31 cellular contexts compared by ENCODE assay signal in genomic region chr4:122968227-122968812, GRCh38. TPM values are rescaled to one million over a fixed set of nuclear protein-coding genes. Genes with fewer than 3 reads are reported as not detected.
DNase-seq lines count a peak whose midpoint lies in the region; ATAC-seq and TF ChIP-seq lines count a peak whose summit lies in the region.
"Had no signal": no experiment of that assay in that cellular context is flagged by ENCODE, and none has a peak within 500 bp of the region (broad histone marks: within the 10 kb centered on the region; RNA-seq: fewer than 3 reads in every experiment).

No MANE protein-coding gene starts in this region.

- no peak overlapping the region for H2BK15ac ChIP-seq in H9 (ENCODE audit: low read depth, low read length)

- H2BK5ac ChIP-seq in H9 (ENCODE audit: insufficient read length, low read length) = no peak overlapping the region

- H3K4me1 ChIP-seq in breast epithelium = no peaks in the 10 kb centered on the region
- H3K4me1 ChIP-seq in fibroblast of lung (ENCODE audit: control insufficient read depth, extremely low read depth, insufficient read depth, low read length) = peaks cover 6% of the 10 kb centered on the region
- H3K4me1 ChIP-seq in H9 (ENCODE audit: insufficient read depth, low read length) = no peaks in the 10 kb centered on the region
- no peaks in the 10 kb centered on the region for H3K4me1 ChIP-seq in CD8-positive, alpha-beta T cell (ENCODE audit: insufficient read depth, low read length)
- H3K4me1 ChIP-seq: ascending aorta, BLaER1, left lung, suprapubic skin had no signal

- H2AK5ac ChIP-seq in H9 (ENCODE audit: insufficient read length, low read length) = no peak overlapping the region

- H4K5ac ChIP-seq in H9 (ENCODE audit: insufficient read length, low read depth, low read length) = no peak overlapping the region

- no peaks in the 10 kb centered on the region for H3K23me2 ChIP-seq in H9 (ENCODE audit: insufficient read length, low read depth, low read length, poor library complexity, severe bottlenecking)

- DNase-seq in MCF 10A (ENCODE audit: unreplicated experiment) (peak; percentile 19), breast epithelium (ENCODE audit: low spot score in 2 of 2) (no peak), LoVo (ENCODE audit: low spot score) (peak; percentile 28), fibroblast of lung (ENCODE audit: low read depth in 2 of 2) (peak in 1 of 2 donors; percentile 7), WERI-Rb-1 (no peak), H9 (no peak)
- DNase-seq in CD8-positive, alpha-beta T cell = no peak
- DNase-seq: activated CD4-positive, alpha-beta T cell treated with anti-CD3 and anti-CD28 coated beads, Interleukin-2, amount 50 U/mL, for 4 hours; activated CD4-positive, CD25-positive, alpha-beta regulatory T cell; DND-41; foreskin melanocyte; immature natural killer cell; left lung; MM.1S; naive thymus-derived CD8-positive, alpha-beta T cell; NCI-H1436; NCI-H2107; NCI-H446; NCI-H82; occipital lobe; SHP77 treated with DMSO at 0.1 percent for 48 hours; stimulated activated CD4-positive, alpha-beta T cell treated with anti-CD3 and anti-CD28 coated beads, Interleukin-4, amount 100 ng/mL, for 1 hour had no signal

- no peak overlapping the region for H3K27ac ChIP-seq in breast epithelium
- no peak overlapping the region for H3K27ac ChIP-seq in fibroblast of lung (ENCODE audit: insufficient read depth, low read length)
- no peak overlapping the region for H3K27ac ChIP-seq in WERI-Rb-1
- no peak overlapping the region for H3K27ac ChIP-seq in H9 (ENCODE audit: insufficient read length, low read depth, low read length)
- no peak overlapping the region for H3K27ac ChIP-seq in CD8-positive, alpha-beta T cell (ENCODE audit: low read depth, low read length)
- H3K27ac ChIP-seq: ascending aorta, BLaER1, hepatocyte, left lung, suprapubic skin had no signal

- H2AFZ ChIP-seq in fibroblast of lung (ENCODE audit: low read length) = peak overlapping the region; percentile 44
- no peak overlapping the region for H2AFZ ChIP-seq in H9 (ENCODE audit: low read length)
- H2AFZ ChIP-seq: hepatocyte had no signal

- no peak overlapping the region for H2BK20ac ChIP-seq in H9 (ENCODE audit: low read depth, low read length, poor library complexity, severe bottlenecking)

- no peak overlapping the region for H4K91ac ChIP-seq in H9 (ENCODE audit: insufficient read length, low read depth, low read length)

- H4K20me1 ChIP-seq in fibroblast of lung (ENCODE audit: control insufficient read depth, extremely low read depth, insufficient read depth, low read length) = no peaks in the 10 kb centered on the region
- no peaks in the 10 kb centered on the region for H4K20me1 ChIP-seq in H9 (ENCODE audit: control insufficient read depth, insufficient read depth, insufficient read length)
- H4K20me1 ChIP-seq: BLaER1 had no signal

- H3K23ac ChIP-seq in H9 (ENCODE audit: insufficient read length, low read depth, low read length) = no peak overlapping the region

- H3K36me3 ChIP-seq in breast epithelium (no peaks in the 10 kb centered on the region), fibroblast of lung (ENCODE audit: control insufficient read depth, insufficient read depth, low read length) (no peaks in the 10 kb centered on the region), WERI-Rb-1 (peaks cover 3% of the 10 kb centered on the region)
- no peaks in the 10 kb centered on the region for H3K36me3 ChIP-seq in CD8-positive, alpha-beta T cell (ENCODE audit: insufficient read depth, low read length)
- H3K36me3 ChIP-seq: ascending aorta, BLaER1 had no signal

- no peak overlapping the region for H3K56ac ChIP-seq in H9 (ENCODE audit: insufficient read length, low read depth, low read length)

- H3K4ac ChIP-seq in H9 (ENCODE audit: low read depth, low read length) = no peak overlapping the region

- no peak overlapping the region for H3K18ac ChIP-seq in H9 (ENCODE audit: insufficient read length, low read depth, low read length)

- H3K4me3 Mint-ChIP-seq in MCF 10A (ENCODE audit: unreplicated experiment) (no peak overlapping the region), H9 (no peak overlapping the region)
- no peak overlapping the region for H3K4me3 Mint-ChIP-seq in CD8-positive, alpha-beta T cell
- H3K4me3 Mint-ChIP-seq: activated naive CD8-positive, alpha-beta T cell; activated T-helper 17 cell treated with anti-CD3 and anti-CD28 coated beads, Interleukin-2, amount 50 U/mL, for 72 hours; immature natural killer cell; mesothelial cell of epicardium; naive thymus-derived CD8-positive, alpha-beta T cell; stimulated activated memory B cell treated with anti-CD40 and anti-IgM and Interleukin-4, amounts not matched to agents 10 μg/mL and 1 μg/mL and 100 μg/mL, for 72 hours had no signal

- H4K8ac ChIP-seq in H9 (replicated peaks; ENCODE audit: insufficient read length, low read depth, low read length) = no peak overlapping the region

- no peak overlapping the region for H3T11ph ChIP-seq in H9 (ENCODE audit: low read length)

- H3K14ac ChIP-seq in H9 (ENCODE audit: insufficient read depth, low read length) = no peak overlapping the region

- BruUV-seq in MCF 10A (replicated peaks; lab: Mats Ljungman, UMichigan) = no TSS peak

- no peak for ATAC-seq in GM18511 (IDR thresholded peaks at IDR 0.05; ENCODE audit: unreplicated experiment)
- ATAC-seq in CD8-positive, alpha-beta T cell = no peak
- ATAC-seq: activated T-helper 17 cell treated with anti-CD3 and anti-CD28 coated beads, Interleukin-2, amount 50 U/mL, for 72 hours; left lung; naive thymus-derived CD8-positive, alpha-beta T cell; stimulated activated memory B cell treated with anti-CD40 and anti-IgM and Interleukin-4, amounts not matched to agents 10 μg/mL and 1 μg/mL and 100 μg/mL, for 72 hours had no signal

- CTCF ChIA-PET in MCF 10A (lab: Yijun Ruan, JAX) = interaction anchor here (1.0 kb wide), 1 partner anchor 9 kb away, joined by 3 read pairs; no protein-coding TSS in a partner anchor
- CTCF ChIA-PET in CD8-positive, alpha-beta T cell (lab: Charles Lee) = no interaction called here

- H3K4me1 Mint-ChIP-seq in MCF 10A (ENCODE audit: insufficient read depth, unreplicated experiment) (peaks cover 11% of the 10 kb centered on the region), H9 (peaks cover 9 to 13% of the 10 kb centered on the region in 2 experiments)
- peaks cover 4% of the 10 kb centered on the region for H3K4me1 Mint-ChIP-seq in CD8-positive, alpha-beta T cell (ENCODE audit: low read depth)
- H3K4me1 Mint-ChIP-seq: mesothelial cell of epicardium; stimulated activated memory B cell treated with anti-CD40 and anti-IgM and Interleukin-4, amounts not matched to agents 10 μg/mL and 1 μg/mL and 100 μg/mL, for 72 hours had no signal

- no CpG with 5 or more reads among the region's 6 CpGs for WGBS in H9 (ENCODE audit: extremely low coverage, insufficient read length, low lambda C conversion rate)

- POLR2A ChIA-PET in MCF 10A (lab: Yijun Ruan, JAX) = interaction anchor here (0.9 to 1.2 kb wide), 4 partner anchors 9 to 96 kb away, joined by 3 to 5 read pairs (median 3); no protein-coding TSS in a partner anchor
- POLR2A ChIA-PET in CD8-positive, alpha-beta T cell (lab: Charles Lee) = no interaction called here

- H3K9me3 Mint-ChIP-seq in MCF 10A (ENCODE audit: unreplicated experiment) (no peaks in the 10 kb centered on the region), H9 (no peaks in the 10 kb centered on the region)
- no peaks in the 10 kb centered on the region for H3K9me3 Mint-ChIP-seq in CD8-positive, alpha-beta T cell
- H3K9me3 Mint-ChIP-seq: activated T-helper 17 cell treated with anti-CD3 and anti-CD28 coated beads, Interleukin-2, amount 50 U/mL, for 72 hours; immature natural killer cell; mesothelial cell of epicardium; naive thymus-derived CD8-positive, alpha-beta T cell; stimulated activated memory B cell treated with anti-CD40 and anti-IgM and Interleukin-4, amounts not matched to agents 10 μg/mL and 1 μg/mL and 100 μg/mL, for 72 hours had no signal

- H3K9ac ChIP-seq in fibroblast of lung (ENCODE audit: insufficient read depth, low read length) (no peak overlapping the region), H9 (ENCODE audit: extremely low read depth, insufficient read length, low read length) (no peak overlapping the region)
- H3K9ac ChIP-seq: BLaER1 had no signal

- no peaks in the 10 kb centered on the region for H3K79me2 ChIP-seq in fibroblast of lung (ENCODE audit: control insufficient read depth, insufficient read depth, low read length)
- 0 out of 2 replicates have a peak, but pooled peaks cover 2% of the 10 kb centered on the region for H3K79me2 ChIP-seq in H9 (ENCODE audit: insufficient read depth, low read length)
- H3K79me2 ChIP-seq: hepatocyte had no signal

- H3K9me3 ChIP-seq in breast epithelium (no peaks in the 10 kb centered on the region), fibroblast of lung (ENCODE audit: control insufficient read depth, insufficient read depth, low read depth, low read length) (no peaks in the 10 kb centered on the region), WERI-Rb-1 (ENCODE audit: severe bottlenecking) (no peaks in the 10 kb centered on the region), H9 (ENCODE audit: control insufficient read depth, low read depth, low read length) (no peaks in the 10 kb centered on the region)
- H3K9me3 ChIP-seq in CD8-positive, alpha-beta T cell (ENCODE audit: low read length) = no peaks in the 10 kb centered on the region
- H3K9me3 ChIP-seq: ascending aorta, BLaER1, left lung, suprapubic skin had no signal

- no peak overlapping the region for H2BK12ac ChIP-seq in H9 (ENCODE audit: insufficient read length, low read depth, low read length)

- H3K27ac Mint-ChIP-seq in MCF 10A (ENCODE audit: low read depth, unreplicated experiment) = no peak overlapping the region
- peak overlapping the region in 1 of 3 experiments; percentile 54; a peak in 2 of 7 replicates for H3K27ac Mint-ChIP-seq in H9
- H3K27ac Mint-ChIP-seq in CD8-positive, alpha-beta T cell = no peak overlapping the region
- H3K27ac Mint-ChIP-seq: activated naive CD8-positive, alpha-beta T cell; activated T-helper 17 cell treated with anti-CD3 and anti-CD28 coated beads, Interleukin-2, amount 50 U/mL, for 72 hours; mesothelial cell of epicardium; stimulated activated memory B cell treated with anti-CD40 and anti-IgM and Interleukin-4, amounts not matched to agents 10 μg/mL and 1 μg/mL and 100 μg/mL, for 72 hours had no signal

- H3K36me3 Mint-ChIP-seq in MCF 10A (ENCODE audit: insufficient read depth, unreplicated experiment) = peaks cover under 1% of the 10 kb centered on the region
- peaks cover 3 to 9% (median 4%) of the 10 kb centered on the region in 3 experiments; a peak in 5 of 7 replicates for H3K36me3 Mint-ChIP-seq in H9 (ENCODE audit: insufficient read depth in 1 of 3, low read depth in 3 of 3)
- peaks cover 16% of the 10 kb centered on the region for H3K36me3 Mint-ChIP-seq in CD8-positive, alpha-beta T cell

- TF ChIP-seq POLR2A in breast epithelium (IDR thresholded peaks at IDR 0.05) = no peak

- intact Hi-C loops in MCF 10A (cut with micrococcal nuclease) = no loop called here
- intact Hi-C loops in breast epithelium (cut with DNase I; ENCODE audit: low total_unique reads) = no loop called here
- intact Hi-C loops in CD8-positive, alpha-beta T cell (cut with DNase I, micrococcal nuclease) = no loop called here

- TF ChIP-seq CTCF in MCF 10A (IDR thresholded peaks at IDR 0.05; ENCODE audit: unreplicated experiment) (no peak), breast epithelium (IDR thresholded peaks at IDR 0.05) (no peak), fibroblast of lung (conservative IDR thresholded peaks at IDR 0.05 in 1 of 2, IDR thresholded peaks at IDR 0.05 in 1 of 2; ENCODE audit: low read depth in 1 of 2, low read length in 2 of 2) (no peak), WERI-Rb-1 (IDR thresholded peaks at IDR 0.05; ENCODE audit: low read depth, low read length) (no peak), H9 (conservative IDR thresholded peaks at IDR 0.05) (no peak)
- TF ChIP-seq CTCF in CD8-positive, alpha-beta T cell (IDR thresholded peaks at IDR 0.05) = no peak

- H2BK120ac ChIP-seq in H9 (ENCODE audit: low read depth, low read length, poor library complexity, severe bottlenecking) = no peak overlapping the region

- H3K27me3 Mint-ChIP-seq in MCF 10A (ENCODE audit: insufficient read depth, unreplicated experiment) (no peaks in the 10 kb centered on the region), H9 (ENCODE audit: low read depth) (no peaks in the 10 kb centered on the region)
- H3K27me3 Mint-ChIP-seq in CD8-positive, alpha-beta T cell (ENCODE audit: low read depth) = no peaks in the 10 kb centered on the region
- H3K27me3 Mint-ChIP-seq: activated naive CD8-positive, alpha-beta T cell; activated T-helper 17 cell treated with anti-CD3 and anti-CD28 coated beads, Interleukin-2, amount 50 U/mL, for 72 hours; naive thymus-derived CD8-positive, alpha-beta T cell; stimulated activated memory B cell treated with anti-CD40 and anti-IgM and Interleukin-4, amounts not matched to agents 10 μg/mL and 1 μg/mL and 100 μg/mL, for 72 hours had no signal

- H3K4me3 ChIP-seq in breast epithelium (no peak overlapping the region), fibroblast of lung (replicated peaks in 1 of 4; ENCODE audit: control extremely low read depth in 1 of 4, insufficient read depth in 1 of 4, low read depth in 3 of 4, low read length in 4 of 4) (no peak overlapping the region), WERI-Rb-1 (ENCODE audit: low read depth, low read length) (no peak overlapping the region)
- H3K4me3 ChIP-seq in CD8-positive, alpha-beta T cell (ENCODE audit: low read depth, low read length) = no peak overlapping the region
- H3K4me3 ChIP-seq: ascending aorta, BLaER1, hepatocyte, left lung, suprapubic skin had no signal

- no peaks in the 10 kb centered on the region for H3K79me1 ChIP-seq in H9 (ENCODE audit: insufficient read depth, low read depth, low read length, poor library complexity, severe bottlenecking)

- H3K4me2 ChIP-seq in fibroblast of lung (ENCODE audit: extremely low read depth, insufficient read depth, low read length) (peak overlapping the region; percentile 25), H9 (ENCODE audit: insufficient read depth, insufficient read length, low read length) (no peak overlapping the region)
- H3K4me2 ChIP-seq: BLaER1, hepatocyte had no signal

- H3K27me3 ChIP-seq in breast epithelium (no peaks in the 10 kb centered on the region), fibroblast of lung (ENCODE audit: control insufficient read depth, insufficient read depth, low read length) (no peaks in the 10 kb centered on the region), WERI-Rb-1 (ENCODE audit: insufficient read depth, low read depth, severe bottlenecking) (no peaks in the 10 kb centered on the region), H9 (ENCODE audit: insufficient read depth, low read length) (no peaks in the 10 kb centered on the region)
- no peaks in the 10 kb centered on the region for H3K27me3 ChIP-seq in CD8-positive, alpha-beta T cell (ENCODE audit: insufficient read depth, low read length)
- H3K27me3 ChIP-seq: ascending aorta, BLaER1, hepatocyte, left lung, suprapubic skin had no signal

RNA-seq across cellular contexts. Expression of gene NUDT6, which starts 45.9 kb away (rescaled TPM):
- total RNA-seq in MCF 10A (2022) = 6.6 and 6.7 TPM in 2 replicates
- total RNA-seq in breast epithelium = 10 to 100 TPM in 1 of 3 donors, 1 to 10 TPM in 2; 8.2 to 10.8 (median 8.5) TPM
- total RNA-seq in fibroblast of lung = 6.4 and 8.6 TPM in 2 replicates
- 5.0 and 5.9 TPM in 2 replicates for polyA plus RNA-seq in fibroblast of lung
- 4.5 and 6.2 TPM in 2 replicates for polyA plus RNA-seq in fibroblast of lung (2012)
- 0.30 TPM in 1 of 2 replicates, not detected in the other for polyA minus RNA-seq in fibroblast of lung (ENCODE audit: low replicate concordance)
- 3.9 and 4.0 TPM in 2 replicates for total RNA-seq in H9 (2021)
- under 1 TPM; 0.22 to 0.72 TPM for total RNA-seq in CD8-positive, alpha-beta T cell

Comparison
In these comparisons a context has a peak if more than half of its experiments do, and no peak if none do; other contexts are left out.
1. DNase-seq: peak in MCF 10A (single experiment) and LoVo (single experiment); none in breast epithelium (0 of 2), WERI-Rb-1 (single experiment), H9 (single experiment) and CD8-positive, alpha-beta T cell (0 of 7).